In genomic region chr3:174295336-174295735, GRCh38 we compare ENCODE assay signal across 21 cellular contexts.
DNase-seq lines count a peak whose midpoint lies in the region; TF ChIP-seq lines count a peak whose summit lies in the region.
"Had no signal": no experiment of that assay in that cellular context is flagged by ENCODE, and none has a peak within 500 bp of the region (broad histone marks: within the 10 kb centered on the region; RNA-seq: fewer than 3 reads in every experiment).

No MANE protein-coding gene starts in this region.

- no peaks in the 10 kb centered on the region for H3K27me3 Mint-ChIP-seq in activated CD4-positive, alpha-beta memory T cell treated with anti-CD3 and anti-CD28 coated beads, Interleukin-2, amount 10 ng/mL, durations not matched to agents 7 days and 5 days

- no peaks in the 10 kb centered on the region for H3K9me3 ChIP-seq in hepatocyte (ENCODE audit: low read depth)
- H3K9me3 ChIP-seq: BLaER1, SJSA1 had no signal

- no peaks in the 10 kb centered on the region for H3K27me3 ChIP-seq in hepatocyte
- H3K27me3 ChIP-seq: BLaER1, SJSA1 had no signal

- H3K36me3 ChIP-seq in hepatocyte (replicated peaks; ENCODE audit: insufficient read depth, low read depth), result no peaks in the 10 kb centered on the region
- H3K36me3 ChIP-seq: BLaER1, SJSA1 had no signal

- no peaks in the 10 kb centered on the region for H3K4me1 Mint-ChIP-seq in activated CD4-positive, alpha-beta memory T cell treated with anti-CD3 and anti-CD28 coated beads, Interleukin-2, amount 10 ng/mL, durations not matched to agents 7 days and 5 days
- H3K4me1 Mint-ChIP-seq: CD4-positive, alpha-beta memory T cell had no signal

- POLR2A ChIA-PET in AG04449 (lab: Yijun Ruan, JAX), result interaction anchor here (0.6 to 2.1 kb wide), 6 partner anchors 24 to 711 kb away, joined by 3 to 8 read pairs (median 4); no protein-coding TSS in a partner anchor
- POLR2A ChIA-PET in activated CD4-positive, alpha-beta memory T cell treated with anti-CD3 and anti-CD28 coated beads, Interleukin-2, amount 10 ng/mL, durations not matched to agents 7 days and 5 days (lab: Charles Lee), result no interaction called here

- 33% methylated on average over 3 of the region's 3 CpGs for WGBS in hepatocyte (ENCODE audit: low lambda C conversion rate, missing lambda C conversion rate)

- H2AFZ ChIP-seq in hepatocyte, result no peak overlapping the region
- H2AFZ ChIP-seq: GM23338 had no signal

- CTCF ChIA-PET in AG04449 (lab: Yijun Ruan, JAX), result interaction anchor here (1.1 kb wide), 1 partner anchor 13 kb away, joined by 3 read pairs; no protein-coding TSS in a partner anchor
- CTCF ChIA-PET in activated CD4-positive, alpha-beta memory T cell treated with anti-CD3 and anti-CD28 coated beads, Interleukin-2, amount 10 ng/mL, durations not matched to agents 7 days and 5 days (lab: Charles Lee), result no interaction called here

- H3K79me2 ChIP-seq in hepatocyte, result no peaks in the 10 kb centered on the region

- no peaks in the 10 kb centered on the region for H4K20me1 ChIP-seq in hepatocyte (ENCODE audit: insufficient read depth, poor library complexity, severe bottlenecking)
- H4K20me1 ChIP-seq: BLaER1 had no signal

- DNase-seq in AG04449 (ENCODE audit: low read depth, low spot score) (peak; percentile 82), GM04503 (ENCODE audit: low read depth) (peak; percentile 92), hepatocyte (ENCODE audit: low spot score) (no peak), foreskin melanocyte (no peak), cortex of kidney (lab: John Stamatoyannopoulos, UW) (no peak)
- DNase-seq in activated CD4-positive, alpha-beta memory T cell treated with anti-CD3 and anti-CD28 coated beads, Interleukin-2, amount 10 ng/mL, durations not matched to agents 7 days and 5 days, result no peak
- DNase-seq: CD4-positive, alpha-beta memory T cell; DMS153; HCEC 1CT; KG1; NCI-H1092; NCI-H1436 treated with DMSO at 0.1 percent for 48 hours; NCI-H2029 treated with DMSO at 0.1 percent for 48 hours; NCI-H2171; NCI-H524 treated with DMSO at 0.1 percent for 48 hours; NCI-H82; OCI-M1 had no signal

- no peaks in the 10 kb centered on the region for H3K9me2 ChIP-seq in hepatocyte (replicated peaks; ENCODE audit: insufficient read depth)

- H3K27ac Mint-ChIP-seq in activated CD4-positive, alpha-beta memory T cell treated with anti-CD3 and anti-CD28 coated beads, Interleukin-2, amount 10 ng/mL, durations not matched to agents 7 days and 5 days, result no peak overlapping the region
- H3K27ac Mint-ChIP-seq: CD4-positive, alpha-beta memory T cell had no signal

- no peaks in the 10 kb centered on the region for H3K36me3 Mint-ChIP-seq in activated CD4-positive, alpha-beta memory T cell treated with anti-CD3 and anti-CD28 coated beads, Interleukin-2, amount 10 ng/mL, durations not matched to agents 7 days and 5 days (ENCODE audit: low read depth)
- H3K36me3 Mint-ChIP-seq: CD4-positive, alpha-beta memory T cell had no signal

- TF ChIP-seq CTCF in AG04449 (IDR thresholded peaks at IDR 0.05; ENCODE audit: insufficient read depth, low read length, missing control alignments), result no peak
- TF ChIP-seq CTCF in VCaP (conservative IDR thresholded peaks at IDR 0.05), result no peak
- TF ChIP-seq CTCF in hepatocyte (IDR thresholded peaks at IDR 0.05; ENCODE audit: poor library complexity), result no peak

- H3K4me1 ChIP-seq in hepatocyte (ENCODE audit: insufficient read depth), result peaks cover 15% of the 10 kb centered on the region
- H3K4me1 ChIP-seq: BLaER1, SJSA1 had no signal

- H3K4me2 ChIP-seq in hepatocyte, result peak overlapping the region; percentile 59
- H3K4me2 ChIP-seq: BLaER1, GM23338 had no signal

- no peak overlapping the region for H3K4me3 Mint-ChIP-seq in activated CD4-positive, alpha-beta memory T cell treated with anti-CD3 and anti-CD28 coated beads, Interleukin-2, amount 10 ng/mL, durations not matched to agents 7 days and 5 days
- H3K4me3 Mint-ChIP-seq: CD4-positive, alpha-beta memory T cell; GM23338 had no signal

- H3K27ac ChIP-seq in VCaP (peak overlapping the region; percentile 70), hepatocyte (peak overlapping the region; percentile 32)
- H3K27ac ChIP-seq: BLaER1, SJSA1 had no signal

- H3K9me3 Mint-ChIP-seq in activated CD4-positive, alpha-beta memory T cell treated with anti-CD3 and anti-CD28 coated beads, Interleukin-2, amount 10 ng/mL, durations not matched to agents 7 days and 5 days, result peaks cover 6% of the 10 kb centered on the region
- H3K9me3 Mint-ChIP-seq: GM23338 had no signal

- H3K4me3 ChIP-seq in AG04449 (ENCODE audit: low read depth, low read length) (no peak overlapping the region), hepatocyte (no peak overlapping the region)
- H3K4me3 ChIP-seq: BLaER1, GM23338, SJSA1 had no signal

Comparison
In these comparisons a context has a peak if more than half of its experiments do, and no peak if none do; other contexts are left out.
1. DNase-seq: peak in AG04449 (single experiment) and GM04503 (single experiment); none in hepatocyte (single experiment), foreskin melanocyte (single experiment), activated CD4-positive, alpha-beta memory T cell treated with anti-CD3 and anti-CD28 coated beads, Interleukin-2, amount 10 ng/mL, durations not matched to agents 7 days and 5 days (single experiment) and cortex of kidney (single experiment).